In genomic region chr9:2122299-2122698, GRCh38 we compare ENCODE assay signal across 23 cellular contexts.
"Had no signal": no experiment of that assay in that cellular context is flagged by ENCODE, and none has a peak within 500 bp of the region (broad histone marks: within the 10 kb centered on the region; RNA-seq: fewer than 3 reads in every experiment).

No MANE protein-coding gene starts in this region.

- H3K36me3 Mint-ChIP-seq: IgD-negative memory B cell had no signal

- H3K9me3 ChIP-seq: SJSA1 had no signal

- H3K27ac Mint-ChIP-seq: IgD-negative memory B cell had no signal

- DNase-seq: Kasumi-1, MM.1S, NCI-H1092 treated with DMSO at 0.1 percent for 48 hours, NCI-H1436, NCI-H187, NCI-H2029, NCI-H2081 treated with DMSO at 0.1 percent for 48 hours, NCI-H2171, NCI-H226, NCI-H446, NCI-H510A, NCI-H524 treated with DMSO at 0.1 percent for 48 hours, NCI-H69, NCI-H774, Right ventricle myocardium superior, RPMI8226, SIG-M5 had no signal

- H3K4me2 ChIP-seq: KMS-11 had no signal

- H3K27me3 ChIP-seq: SJSA1 had no signal

- H3K27me3 Mint-ChIP-seq: IgD-negative memory B cell had no signal

- H3K4me3 Mint-ChIP-seq: IgD-negative memory B cell had no signal

- ATAC-seq: K562 had no signal

- H3K9ac ChIP-seq: KMS-11 had no signal

- H3K9me3 Mint-ChIP-seq: IgD-negative memory B cell had no signal

- H3K36me3 ChIP-seq: SJSA1 had no signal

- H3K4me1 ChIP-seq: SJSA1 had no signal

- H3K27ac ChIP-seq: HL-60, KMS-11, SJSA1 had no signal

- H3K4me3 ChIP-seq: K562, SJSA1, SK-N-MC had no signal
